ENCODE assay signal across 15 cellular contexts in the genomic region with DNA sequence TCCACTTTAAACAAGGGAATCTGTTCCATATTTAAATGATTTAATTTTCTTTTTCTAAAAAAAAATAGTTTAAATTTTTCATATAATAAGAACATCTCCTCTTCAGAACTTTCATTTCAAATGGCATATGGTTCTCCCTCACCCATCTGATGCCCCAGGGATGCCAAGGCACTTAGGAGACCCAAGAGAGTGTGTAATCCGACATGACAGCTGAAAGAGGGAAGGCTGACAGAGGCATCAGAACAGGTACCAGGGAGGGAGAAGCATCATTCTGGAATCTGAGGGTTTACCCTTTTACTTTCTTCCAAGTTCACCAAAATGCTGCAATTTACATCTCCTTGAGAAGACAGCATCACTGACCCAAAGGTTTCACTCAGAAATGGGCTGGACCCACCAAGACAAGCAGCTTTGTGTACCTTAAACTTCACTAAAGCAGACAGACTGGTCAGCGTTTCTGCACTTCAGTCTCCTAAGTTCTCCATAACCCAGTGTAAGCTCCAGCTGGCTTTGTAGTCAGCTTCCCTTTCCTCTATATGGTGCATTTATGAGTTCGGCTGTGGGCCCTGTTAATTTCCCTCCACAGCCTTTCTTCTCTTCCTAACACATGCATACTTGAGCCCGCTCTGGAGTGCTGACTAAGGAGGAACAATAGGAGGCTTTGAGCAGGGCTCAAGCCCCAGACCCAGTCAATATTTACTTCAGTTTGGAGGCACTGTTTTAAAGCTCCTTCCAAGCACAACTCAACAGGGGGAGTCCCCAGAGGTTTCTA. TPM values are rescaled to one million over a fixed set of nuclear protein-coding genes. Genes with fewer than 3 reads are reported as not detected.
A peak's percentile ranks its signal among the peaks of the same experiment; 100 is the strongest.
DNase-seq lines count a peak whose midpoint lies in the region; ATAC-seq and TF ChIP-seq lines count a peak whose summit lies in the region.
"Had no signal": no experiment of that assay in that cellular context is flagged by ENCODE, and none has a peak within 500 bp of the region (broad histone marks: within the 10 kb centered on the region; RNA-seq: fewer than 3 reads in every experiment).

No MANE protein-coding gene starts in this region.

- no peak overlapping the region for H3K4me3 ChIP-seq in HEK293 (ENCODE audit: low read depth, low read length)
- no peak overlapping the region for H3K4me3 ChIP-seq in OCI-LY7 (ENCODE audit: low read depth, low read length, poor library complexity, severe bottlenecking)
- H3K4me3 ChIP-seq in MM.1S (ENCODE audit: low read length) = no peak overlapping the region

- H3K27me3 Mint-ChIP-seq in Calu3 (ENCODE audit: unreplicated experiment) = no peaks in the 10 kb centered on the region
- peaks cover 23% of the 10 kb centered on the region for H3K27me3 Mint-ChIP-seq in activated CD8-positive, alpha-beta memory T cell treated with anti-CD3 and anti-CD28 coated beads, Interleukin-2, amount 10 ng/mL, durations not matched to agents 7 days and 5 days

- H3K4me3 Mint-ChIP-seq in Calu3 (ENCODE audit: low read depth, unreplicated experiment) = peak overlapping the region; percentile 54
- no peak overlapping the region for H3K4me3 Mint-ChIP-seq in activated CD8-positive, alpha-beta memory T cell treated with anti-CD3 and anti-CD28 coated beads, Interleukin-2, amount 10 ng/mL, durations not matched to agents 7 days and 5 days
- H3K4me3 Mint-ChIP-seq: T-helper 2 cell treated with Interferon-gamma antibody and Interleukin-4, amounts not matched to agents 5 μg/mL and 100 μg/mL, for 36 hours had no signal

- H3K27me3 ChIP-seq in MM.1S (replicated peaks; ENCODE audit: insufficient read depth, low read length) = no peaks in the 10 kb centered on the region

- H3K9me3 Mint-ChIP-seq in Calu3 (ENCODE audit: low read depth, unreplicated experiment) = no peaks in the 10 kb centered on the region
- H3K9me3 Mint-ChIP-seq in activated CD8-positive, alpha-beta memory T cell treated with anti-CD3 and anti-CD28 coated beads, Interleukin-2, amount 10 ng/mL, durations not matched to agents 7 days and 5 days (ENCODE audit: low read depth) = no peaks in the 10 kb centered on the region
- H3K9me3 Mint-ChIP-seq: T-helper 2 cell treated with Interferon-gamma antibody and Interleukin-4, amounts not matched to agents 5 μg/mL and 100 μg/mL, for 36 hours had no signal

- H3K4me1 Mint-ChIP-seq in Calu3 (ENCODE audit: low read depth, unreplicated experiment) = peaks cover 53% of the 10 kb centered on the region
- H3K4me1 Mint-ChIP-seq in activated CD8-positive, alpha-beta memory T cell treated with anti-CD3 and anti-CD28 coated beads, Interleukin-2, amount 10 ng/mL, durations not matched to agents 7 days and 5 days = no peaks in the 10 kb centered on the region

- no peak overlapping the region for H3K27ac Mint-ChIP-seq in Calu3 (ENCODE audit: unreplicated experiment)
- no peak overlapping the region for H3K27ac Mint-ChIP-seq in activated CD8-positive, alpha-beta memory T cell treated with anti-CD3 and anti-CD28 coated beads, Interleukin-2, amount 10 ng/mL, durations not matched to agents 7 days and 5 days
- H3K27ac Mint-ChIP-seq: T-helper 2 cell treated with Interferon-gamma antibody and Interleukin-4, amounts not matched to agents 5 μg/mL and 100 μg/mL, for 36 hours had no signal

- H3K4me2 ChIP-seq in OCI-LY7 (ENCODE audit: low read length) (peak overlapping the region; percentile 11; the same call in 1 of the 2 replicates), MM.1S (ENCODE audit: low read depth, low read length) (no peak overlapping the region)

- no peak for ATAC-seq in activated CD8-positive, alpha-beta memory T cell treated with anti-CD3 and anti-CD28 coated beads, Interleukin-2, amount 10 ng/mL, durations not matched to agents 7 days and 5 days

- H3K36me3 Mint-ChIP-seq in Calu3 (ENCODE audit: insufficient read depth, unreplicated experiment) = peaks cover 19% of the 10 kb centered on the region
- H3K36me3 Mint-ChIP-seq in activated CD8-positive, alpha-beta memory T cell treated with anti-CD3 and anti-CD28 coated beads, Interleukin-2, amount 10 ng/mL, durations not matched to agents 7 days and 5 days = no peaks in the 10 kb centered on the region

- H3K36me3 ChIP-seq in HEK293 (ENCODE audit: control insufficient read depth in 2 of 2, insufficient read depth in 1 of 2, low read length in 2 of 2) = no peaks in the 10 kb centered on the region
- H3K36me3 ChIP-seq in OCI-LY7 (ENCODE audit: insufficient read depth, low read length) = no peaks in the 10 kb centered on the region
- H3K36me3 ChIP-seq in MM.1S (replicated peaks; ENCODE audit: insufficient read depth, low read length) = no peaks in the 10 kb centered on the region

- no peak overlapping the region for H3K9ac ChIP-seq in MM.1S (ENCODE audit: low read length)

- no peaks in the 10 kb centered on the region for H3K9me2 ChIP-seq in OCI-LY7 (ENCODE audit: insufficient read depth, low read length)
- no peaks in the 10 kb centered on the region for H3K9me2 ChIP-seq in MM.1S (replicated peaks; ENCODE audit: insufficient read depth, low read length)

- POLR2A ChIA-PET in HEK293 (lab: Yijun Ruan, JAX) = interaction anchor here (0.6 kb wide), 1 partner anchor 16 kb away, joined by 3 read pairs; no protein-coding TSS in a partner anchor
- POLR2A ChIA-PET in OCI-LY7 (lab: Charles Lee) = interaction anchor here (0.7 to 1.2 kb wide), 3 partner anchors 23 to 894 kb away, joined by 3 to 4 read pairs (median 4); no protein-coding TSS in a partner anchor

- H3K9me3 ChIP-seq in HEK293 (ENCODE audit: control insufficient read depth, insufficient read depth, low read depth, low read length) (no peaks in the 10 kb centered on the region), OCI-LY7 (ENCODE audit: low read length) (no peaks in the 10 kb centered on the region), MM.1S (replicated peaks; ENCODE audit: insufficient read depth, low read length) (no peaks in the 10 kb centered on the region)

- H3K4me1 ChIP-seq in HEK293 (ENCODE audit: control insufficient read depth, insufficient read depth, low read length) = peaks cover 46% of the 10 kb centered on the region
- peaks cover 4% of the 10 kb centered on the region for H3K4me1 ChIP-seq in OCI-LY7 (ENCODE audit: insufficient read depth, low read length, poor library complexity, severe bottlenecking)
- no peaks in the 10 kb centered on the region for H3K4me1 ChIP-seq in MM.1S (ENCODE audit: low read length)

- CTCF ChIA-PET in Calu3 (lab: Charles Lee) (interaction anchor here (0.6 to 1.8 kb wide), 6 partner anchors 10 to 693 kb away, joined by 3 to 6 read pairs (median 4); no protein-coding TSS in a partner anchor), HEK293 (lab: Yijun Ruan, JAX) (no interaction called here), OCI-LY7 (lab: Charles Lee; ENCODE audit: unreplicated experiment) (no interaction called here)
- CTCF ChIA-PET in activated CD8-positive, alpha-beta memory T cell treated with anti-CD3 and anti-CD28 coated beads, Interleukin-2, amount 10 ng/mL, durations not matched to agents 7 days and 5 days (lab: Charles Lee) = no interaction called here

- TF ChIP-seq CTCF in Calu3 (IDR thresholded peaks at IDR 0.05; ENCODE audit: unreplicated experiment) = no peak
- no peak for TF ChIP-seq CTCF in HEK293 (tag by site-specific recombination; IDR thresholded peaks at IDR 0.05)
- no peak for TF ChIP-seq CTCF in OCI-LY7 (conservative IDR thresholded peaks at IDR 0.05; ENCODE audit: low read length)
- no peak for TF ChIP-seq CTCF in MM.1S (IDR thresholded peaks at IDR 0.05; ENCODE audit: low read length)

- intact Hi-C loops in Calu3 (cut with micrococcal nuclease; ENCODE audit: unreplicated experiment) (loop anchor here (5.0 kb wide), 1 partner anchor 36 kb away; no protein-coding TSS in a partner anchor), OCI-LY7 (cut with micrococcal nuclease; ENCODE audit: unreplicated experiment) (no loop called here)

- H3K27ac ChIP-seq in HEK293 (ENCODE audit: extremely low read depth, low read depth, low read length) = peak overlapping the region; percentile 25; the same call in 1 of the 2 replicates
- no peak overlapping the region for H3K27ac ChIP-seq in OCI-LY7 (ENCODE audit: low read depth, low read length, poor library complexity, severe bottlenecking)
- no peak overlapping the region for H3K27ac ChIP-seq in MM.1S (ENCODE audit: low read length)

- BruUV-seq in Calu3 (replicated peaks; lab: Mats Ljungman, UMichigan) (no TSS peak), OCI-LY7 (replicated peaks; lab: Mats Ljungman, UMichigan) (no TSS peak)

- H3K79me2 ChIP-seq in OCI-LY7 (ENCODE audit: insufficient read depth, low read depth, low read length) (no peaks in the 10 kb centered on the region), MM.1S (ENCODE audit: low read length) (no peaks in the 10 kb centered on the region)

- H2AFZ ChIP-seq in OCI-LY7 (ENCODE audit: low read length) (peak overlapping the region; percentile 69; the same call in 1 of the 2 replicates), MM.1S (ENCODE audit: low read length) (no peak overlapping the region)

- H3F3A ChIP-seq in MM.1S (ENCODE audit: insufficient read depth, low read length) = no peaks in the 10 kb centered on the region

- DNase-seq in Calu3 (no peak), OCI-LY7 (ENCODE audit: low spot score) (no peak), islet precursor cell (peak; percentile 80), DMS114 treated with DMSO at 0.1 percent for 48 hours (lab: John Stamatoyannopoulos, UW; ENCODE audit: unreplicated experiment) (no peak), MM.1S (no peak), anterior cingulate cortex (lab: John Stamatoyannopoulos, UW) (no peak)
- DNase-seq in activated CD8-positive, alpha-beta memory T cell treated with anti-CD3 and anti-CD28 coated beads, Interleukin-2, amount 10 ng/mL, durations not matched to agents 7 days and 5 days = no peak
- DNase-seq: activated CD4-positive, alpha-beta T cell treated with anti-CD3 and anti-CD28 coated beads, Interleukin-2, amount 50 U/mL, for 4 hours; effector memory CD4-positive, alpha-beta T cell; GF-D8; left cardiac atrium; NCI-H2081 treated with DMSO at 0.1 percent for 48 hours; small intestine had no signal

- no peaks in the 10 kb centered on the region for H4K20me1 ChIP-seq in OCI-LY7 (ENCODE audit: insufficient read depth, low read length)
- H4K20me1 ChIP-seq in MM.1S (ENCODE audit: insufficient read depth, low read length) = no peaks in the 10 kb centered on the region

TF ChIP-seq in HEK293, 187 proteins besides CTCF, POLR2A, EP300 and RAD21 (continues in another document):
- TF ChIP-seq ZBTB1 (tag by site-specific recombination; IDR thresholded peaks at IDR 0.05) = no peak
- no peak for TF ChIP-seq ZNF175 (tag by site-specific recombination; IDR thresholded peaks at IDR 0.05)

RNA-seq across cellular contexts. Expression of a gene that starts 17.7 kb away (rescaled TPM):
- total RNA-seq in Calu3 (2022) (172 and 216 TPM in 2 replicates), OCI-LY7 (2022) (3.1 and 3.6 TPM in 2 replicates)
- 1.1 and 2.1 TPM in 2 replicates for total RNA-seq in OCI-LY7 (2014; rRNA removed; shearing (Covaris generic))
- total RNA-seq in activated CD8-positive, alpha-beta memory T cell treated with anti-CD3 and anti-CD28 coated beads, Interleukin-2, amount 10 ng/mL, durations not matched to agents 7 days and 5 days = not detected

Comparison
In these comparisons a context has a peak if more than half of its experiments do, and no peak if none do; other contexts are left out.
1. RNA of a gene that starts 17.7 kb away (total RNA-seq): 172 to 216 TPM in Calu3; 1.1 to 3.6 TPM in OCI-LY7 and not detected in activated CD8-positive, alpha-beta memory T cell treated with anti-CD3 and anti-CD28 coated beads, Interleukin-2, amount 10 ng/mL, durations not matched to agents 7 days and 5 days; every median in the first group is over 10 times any median in the second.